Comparison of ENCODE assay signal across 1 cellular context in the genomic region with DNA sequence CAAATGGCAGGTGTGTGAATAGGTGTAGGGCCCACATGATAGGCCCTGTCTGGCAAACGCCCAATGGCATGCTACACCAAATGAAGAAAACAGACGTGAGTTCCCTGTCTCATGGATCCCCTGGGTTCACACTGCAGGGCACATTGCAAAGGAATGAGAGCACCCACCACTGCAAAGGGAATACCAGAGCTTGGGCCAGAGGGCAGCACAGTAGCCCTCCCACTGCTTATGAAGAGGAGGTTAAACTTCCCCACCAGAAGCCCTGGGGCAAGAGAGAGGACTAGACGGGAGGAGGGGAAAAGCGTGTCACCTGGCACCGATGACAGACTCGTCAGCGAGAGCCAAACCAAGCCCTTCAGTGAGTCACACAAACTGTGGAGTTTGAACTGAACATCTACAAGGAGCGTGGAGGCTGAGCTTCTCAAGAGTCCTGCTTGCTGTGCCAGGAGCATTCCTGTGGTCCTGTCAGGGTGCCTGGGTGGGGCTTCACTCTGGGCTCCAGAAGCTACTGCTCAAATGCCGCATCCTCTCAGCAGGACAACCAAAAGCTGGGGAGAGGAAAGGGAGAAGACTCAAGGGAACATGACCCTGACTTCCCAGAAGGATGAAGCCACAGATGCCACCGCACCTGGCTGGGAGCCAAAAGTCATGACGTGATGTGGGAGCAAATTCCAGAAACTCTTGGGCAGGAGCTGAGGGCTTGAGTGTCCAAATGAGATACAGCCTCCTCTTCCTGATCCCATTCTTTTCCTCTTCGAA.
A peak's percentile ranks its signal among the peaks of the same experiment; 100 is the strongest.
TF ChIP-seq lines count a peak whose summit lies in the region.

No MANE protein-coding gene starts in this region.

TF ChIP-seq in HEK293, 187 proteins besides CTCF, POLR2A, EP300 and RAD21 (continued from another document and continues in another):
- TF ChIP-seq ZNF670 (tag by site-specific recombination; IDR thresholded peaks at IDR 0.05; ENCODE audit: low read depth) (no peak), KLF16 (tag by site-specific recombination; IDR thresholded peaks at IDR 0.05) (no peak; the same call in 1 of the 2 replicates), ZNF24 (tag by site-specific recombination; IDR thresholded peaks at IDR 0.05) (peak; percentile 95), TRIM28 (IDR thresholded peaks at IDR 0.05; ENCODE audit: borderline replicate concordance, low read length) (no peak), ZNF223 (tag by site-specific recombination; IDR thresholded peaks at IDR 0.05) (no peak), ZNF624 (tag by site-specific recombination; IDR thresholded peaks at IDR 0.05) (no peak), ZNF2 (tag by site-specific recombination; IDR thresholded peaks at IDR 0.05) (no peak; the same call in 1 of the 2 replicates), ZNF239 (tag by site-specific recombination; IDR thresholded peaks at IDR 0.05) (no peak), ZIC2 (tag by site-specific recombination; IDR thresholded peaks at IDR 0.05) (peak; percentile 96), SCRT2 (tag by site-specific recombination; IDR thresholded peaks at IDR 0.05) (peak; percentile 98), ZNF660 (tag by site-specific recombination; IDR thresholded peaks at IDR 0.05) (peak; percentile 100), ZBTB1 (tag by site-specific recombination; IDR thresholded peaks at IDR 0.05) (no peak), SETDB1 (IDR thresholded peaks at IDR 0.05; ENCODE audit: insufficient read length, low read length) (no peak), PRDM1 (tag by site-specific recombination; IDR thresholded peaks at IDR 0.05) (peak; percentile 75), ZNF626 (tag by site-specific recombination; IDR thresholded peaks at IDR 0.05) (no peak), ZNF350 (tag by site-specific recombination; IDR thresholded peaks at IDR 0.05) (no peak), ZNF10 (tag by site-specific recombination; IDR thresholded peaks at IDR 0.05) (peak; percentile 41; the same call in 1 of the 2 replicates), ZNF585B (tag by site-specific recombination; IDR thresholded peaks at IDR 0.05) (no peak)
- TF ChIP-seq, protein P1, sequence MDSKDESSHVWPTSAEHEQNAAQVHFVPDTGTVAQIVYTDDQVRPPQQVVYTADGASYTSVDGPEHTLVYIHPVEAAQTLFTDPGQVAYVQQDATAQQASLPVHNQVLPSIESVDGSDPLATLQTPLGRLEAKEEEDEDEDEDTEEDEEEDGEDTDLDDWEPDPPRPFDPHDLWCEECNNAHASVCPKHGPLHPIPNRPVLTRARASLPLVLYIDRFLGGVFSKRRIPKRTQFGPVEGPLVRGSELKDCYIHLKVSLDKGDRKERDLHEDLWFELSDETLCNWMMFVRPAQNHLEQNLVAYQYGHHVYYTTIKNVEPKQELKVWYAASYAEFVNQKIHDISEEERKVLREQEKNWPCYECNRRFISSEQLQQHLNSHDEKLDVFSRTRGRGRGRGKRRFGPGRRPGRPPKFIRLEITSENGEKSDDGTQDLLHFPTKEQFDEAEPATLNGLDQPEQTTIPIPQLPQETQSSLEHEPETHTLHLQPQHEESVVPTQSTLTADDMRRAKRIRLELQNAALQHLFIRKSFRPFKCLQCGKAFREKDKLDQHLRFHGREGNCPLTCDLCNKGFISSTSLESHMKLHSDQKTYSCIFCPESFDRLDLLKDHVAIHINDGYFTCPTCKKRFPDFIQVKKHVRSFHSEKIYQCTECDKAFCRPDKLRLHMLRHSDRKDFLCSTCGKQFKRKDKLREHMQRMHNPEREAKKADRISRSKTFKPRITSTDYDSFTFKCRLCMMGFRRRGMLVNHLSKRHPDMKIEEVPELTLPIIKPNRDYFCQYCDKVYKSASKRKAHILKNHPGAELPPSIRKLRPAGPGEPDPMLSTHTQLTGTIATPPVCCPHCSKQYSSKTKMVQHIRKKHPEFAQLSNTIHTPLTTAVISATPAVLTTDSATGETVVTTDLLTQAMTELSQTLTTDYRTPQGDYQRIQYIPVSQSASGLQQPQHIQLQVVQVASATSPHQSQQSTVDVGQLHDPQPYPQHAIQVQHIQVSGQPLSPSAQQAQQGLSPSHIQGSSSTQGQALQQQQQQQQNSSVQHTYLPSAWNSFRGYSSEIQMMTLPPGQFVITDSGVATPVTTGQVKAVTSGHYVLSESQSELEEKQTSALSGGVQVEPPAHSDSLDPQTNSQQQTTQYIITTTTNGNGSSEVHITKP (tag by site-specific recombination; IDR thresholded peaks at IDR 0.05) = peak; percentile 88
- TF ChIP-seq, protein P2, sequence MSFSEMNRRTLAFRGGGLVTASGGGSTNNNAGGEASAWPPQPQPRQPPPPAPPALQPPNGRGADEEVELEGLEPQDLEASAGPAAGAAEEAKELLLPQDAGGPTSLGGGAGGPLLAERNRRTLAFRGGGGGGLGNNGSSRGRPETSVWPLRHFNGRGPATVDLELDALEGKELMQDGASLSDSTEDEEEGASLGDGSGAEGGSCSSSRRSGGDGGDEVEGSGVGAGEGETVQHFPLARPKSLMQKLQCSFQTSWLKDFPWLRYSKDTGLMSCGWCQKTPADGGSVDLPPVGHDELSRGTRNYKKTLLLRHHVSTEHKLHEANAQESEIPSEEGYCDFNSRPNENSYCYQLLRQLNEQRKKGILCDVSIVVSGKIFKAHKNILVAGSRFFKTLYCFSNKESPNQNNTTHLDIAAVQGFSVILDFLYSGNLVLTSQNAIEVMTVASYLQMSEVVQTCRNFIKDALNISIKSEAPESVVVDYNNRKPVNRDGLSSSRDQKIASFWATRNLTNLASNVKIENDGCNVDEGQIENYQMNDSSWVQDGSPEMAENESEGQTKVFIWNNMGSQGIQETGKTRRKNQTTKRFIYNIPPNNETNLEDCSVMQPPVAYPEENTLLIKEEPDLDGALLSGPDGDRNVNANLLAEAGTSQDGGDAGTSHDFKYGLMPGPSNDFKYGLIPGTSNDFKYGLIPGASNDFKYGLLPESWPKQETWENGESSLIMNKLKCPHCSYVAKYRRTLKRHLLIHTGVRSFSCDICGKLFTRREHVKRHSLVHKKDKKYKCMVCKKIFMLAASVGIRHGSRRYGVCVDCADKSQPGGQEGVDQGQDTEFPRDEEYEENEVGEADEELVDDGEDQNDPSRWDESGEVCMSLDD (tag by site-specific recombination; IDR thresholded peaks at IDR 0.05) = no peak; the same call in 1 of the 2 replicates
- TF ChIP-seq, protein P3, sequence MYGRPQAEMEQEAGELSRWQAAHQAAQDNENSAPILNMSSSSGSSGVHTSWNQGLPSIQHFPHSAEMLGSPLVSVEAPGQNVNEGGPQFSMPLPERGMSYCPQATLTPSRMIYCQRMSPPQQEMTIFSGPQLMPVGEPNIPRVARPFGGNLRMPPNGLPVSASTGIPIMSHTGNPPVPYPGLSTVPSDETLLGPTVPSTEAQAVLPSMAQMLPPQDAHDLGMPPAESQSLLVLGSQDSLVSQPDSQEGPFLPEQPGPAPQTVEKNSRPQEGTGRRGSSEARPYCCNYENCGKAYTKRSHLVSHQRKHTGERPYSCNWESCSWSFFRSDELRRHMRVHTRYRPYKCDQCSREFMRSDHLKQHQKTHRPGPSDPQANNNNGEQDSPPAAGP (tag by site-specific recombination; IDR thresholded peaks at IDR 0.05) = peak; percentile 91; the same call in 1 of the 2 replicates
- TF ChIP-seq, protein P4, sequence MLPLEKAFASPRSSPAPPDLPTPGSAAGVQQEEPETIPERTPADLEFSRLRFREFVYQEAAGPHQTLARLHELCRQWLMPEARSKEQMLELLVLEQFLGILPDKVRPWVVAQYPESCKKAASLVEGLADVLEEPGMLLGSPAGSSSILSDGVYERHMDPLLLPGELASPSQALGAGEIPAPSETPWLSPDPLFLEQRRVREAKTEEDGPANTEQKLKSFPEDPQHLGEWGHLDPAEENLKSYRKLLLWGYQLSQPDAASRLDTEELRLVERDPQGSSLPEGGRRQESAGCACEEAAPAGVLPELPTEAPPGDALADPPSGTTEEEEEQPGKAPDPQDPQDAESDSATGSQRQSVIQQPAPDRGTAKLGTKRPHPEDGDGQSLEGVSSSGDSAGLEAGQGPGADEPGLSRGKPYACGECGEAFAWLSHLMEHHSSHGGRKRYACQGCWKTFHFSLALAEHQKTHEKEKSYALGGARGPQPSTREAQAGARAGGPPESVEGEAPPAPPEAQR (tag by site-specific recombination; IDR thresholded peaks at IDR 0.05) = no peak
- TF ChIP-seq, protein P5, sequence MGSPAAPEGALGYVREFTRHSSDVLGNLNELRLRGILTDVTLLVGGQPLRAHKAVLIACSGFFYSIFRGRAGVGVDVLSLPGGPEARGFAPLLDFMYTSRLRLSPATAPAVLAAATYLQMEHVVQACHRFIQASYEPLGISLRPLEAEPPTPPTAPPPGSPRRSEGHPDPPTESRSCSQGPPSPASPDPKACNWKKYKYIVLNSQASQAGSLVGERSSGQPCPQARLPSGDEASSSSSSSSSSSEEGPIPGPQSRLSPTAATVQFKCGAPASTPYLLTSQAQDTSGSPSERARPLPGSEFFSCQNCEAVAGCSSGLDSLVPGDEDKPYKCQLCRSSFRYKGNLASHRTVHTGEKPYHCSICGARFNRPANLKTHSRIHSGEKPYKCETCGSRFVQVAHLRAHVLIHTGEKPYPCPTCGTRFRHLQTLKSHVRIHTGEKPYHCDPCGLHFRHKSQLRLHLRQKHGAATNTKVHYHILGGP (tag by site-specific recombination; IDR thresholded peaks at IDR 0.05) = no peak
- TF ChIP-seq, protein P6, sequence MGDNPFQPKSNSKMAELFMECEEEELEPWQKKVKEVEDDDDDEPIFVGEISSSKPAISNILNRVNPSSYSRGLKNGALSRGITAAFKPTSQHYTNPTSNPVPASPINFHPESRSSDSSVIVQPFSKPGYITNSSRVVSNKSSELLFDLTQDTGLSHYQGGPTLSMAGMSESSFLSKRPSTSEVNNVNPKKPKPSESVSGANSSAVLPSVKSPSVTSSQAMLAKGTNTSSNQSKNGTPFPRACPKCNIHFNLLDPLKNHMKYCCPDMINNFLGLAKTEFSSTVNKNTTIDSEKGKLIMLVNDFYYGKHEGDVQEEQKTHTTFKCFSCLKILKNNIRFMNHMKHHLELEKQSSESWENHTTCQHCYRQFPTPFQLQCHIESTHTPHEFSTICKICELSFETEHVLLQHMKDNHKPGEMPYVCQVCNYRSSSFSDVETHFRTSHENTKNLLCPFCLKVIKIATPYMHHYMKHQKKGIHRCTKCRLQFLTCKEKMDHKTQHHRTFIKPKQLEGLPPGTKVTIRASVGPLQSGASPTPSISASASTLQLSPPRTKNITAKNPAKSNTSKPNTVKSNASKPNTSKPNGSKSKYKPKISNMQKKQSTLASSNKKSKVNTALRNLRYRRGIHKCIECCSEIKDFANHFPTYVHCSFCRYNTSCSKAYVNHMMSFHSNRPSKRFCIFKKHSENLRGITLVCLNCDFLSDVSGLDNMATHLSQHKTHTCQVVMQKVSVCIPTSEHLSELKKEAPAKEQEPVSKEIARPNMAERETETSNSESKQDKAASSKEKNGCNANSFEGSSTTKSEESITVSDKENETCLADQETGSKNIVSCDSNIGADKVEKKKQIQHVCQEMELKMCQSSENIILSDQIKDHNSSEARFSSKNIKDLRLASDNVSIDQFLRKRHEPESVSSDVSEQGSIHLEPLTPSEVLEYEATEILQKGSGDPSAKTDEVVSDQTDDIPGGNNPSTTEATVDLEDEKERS (tag by site-specific recombination; IDR thresholded peaks at IDR 0.05) = no peak
- TF ChIP-seq, protein P7, sequence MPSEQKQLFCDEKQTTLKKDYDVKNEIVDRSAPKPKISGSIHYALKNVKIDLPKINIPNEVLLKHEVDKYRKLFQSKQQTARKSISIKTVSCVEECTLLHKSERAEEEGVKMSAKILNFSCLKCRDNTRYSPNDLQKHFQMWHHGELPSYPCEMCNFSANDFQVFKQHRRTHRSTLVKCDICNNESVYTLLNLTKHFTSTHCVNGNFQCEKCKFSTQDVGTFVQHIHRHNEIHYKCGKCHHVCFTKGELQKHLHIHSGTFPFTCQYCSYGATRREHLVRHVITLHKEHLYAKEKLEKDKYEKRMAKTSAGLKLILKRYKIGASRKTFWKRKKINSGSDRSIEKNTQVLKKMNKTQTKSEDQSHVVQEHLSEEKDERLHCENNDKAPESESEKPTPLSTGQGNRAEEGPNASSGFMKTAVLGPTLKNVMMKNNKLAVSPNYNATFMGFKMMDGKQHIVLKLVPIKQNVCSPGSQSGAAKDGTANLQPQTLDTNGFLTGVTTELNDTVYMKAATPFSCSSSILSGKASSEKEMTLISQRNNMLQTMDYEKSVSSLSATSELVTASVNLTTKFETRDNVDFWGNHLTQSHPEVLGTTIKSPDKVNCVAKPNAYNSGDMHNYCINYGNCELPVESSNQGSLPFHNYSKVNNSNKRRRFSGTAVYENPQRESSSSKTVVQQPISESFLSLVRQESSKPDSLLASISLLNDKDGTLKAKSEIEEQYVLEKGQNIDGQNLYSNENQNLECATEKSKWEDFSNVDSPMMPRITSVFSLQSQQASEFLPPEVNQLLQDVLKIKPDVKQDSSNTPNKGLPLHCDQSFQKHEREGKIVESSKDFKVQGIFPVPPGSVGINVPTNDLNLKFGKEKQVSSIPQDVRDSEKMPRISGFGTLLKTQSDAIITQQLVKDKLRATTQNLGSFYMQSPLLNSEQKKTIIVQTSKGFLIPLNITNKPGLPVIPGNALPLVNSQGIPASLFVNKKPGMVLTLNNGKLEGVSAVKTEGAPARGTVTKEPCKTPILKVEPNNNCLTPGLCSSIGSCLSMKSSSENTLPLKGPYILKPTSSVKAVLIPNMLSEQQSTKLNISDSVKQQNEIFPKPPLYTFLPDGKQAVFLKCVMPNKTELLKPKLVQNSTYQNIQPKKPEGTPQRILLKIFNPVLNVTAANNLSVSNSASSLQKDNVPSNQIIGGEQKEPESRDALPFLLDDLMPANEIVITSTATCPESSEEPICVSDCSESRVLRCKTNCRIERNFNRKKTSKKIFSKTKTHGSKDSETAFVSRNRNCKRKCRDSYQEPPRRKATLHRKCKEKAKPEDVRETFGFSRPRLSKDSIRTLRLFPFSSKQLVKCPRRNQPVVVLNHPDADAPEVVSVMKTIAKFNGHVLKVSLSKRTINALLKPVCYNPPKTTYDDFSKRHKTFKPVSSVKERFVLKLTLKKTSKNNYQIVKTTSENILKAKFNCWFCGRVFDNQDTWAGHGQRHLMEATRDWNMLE (tag by site-specific recombination; conservative IDR thresholded peaks at IDR 0.05; ENCODE audit: low read depth) = peak; percentile 67
- TF ChIP-seq, protein P8, sequence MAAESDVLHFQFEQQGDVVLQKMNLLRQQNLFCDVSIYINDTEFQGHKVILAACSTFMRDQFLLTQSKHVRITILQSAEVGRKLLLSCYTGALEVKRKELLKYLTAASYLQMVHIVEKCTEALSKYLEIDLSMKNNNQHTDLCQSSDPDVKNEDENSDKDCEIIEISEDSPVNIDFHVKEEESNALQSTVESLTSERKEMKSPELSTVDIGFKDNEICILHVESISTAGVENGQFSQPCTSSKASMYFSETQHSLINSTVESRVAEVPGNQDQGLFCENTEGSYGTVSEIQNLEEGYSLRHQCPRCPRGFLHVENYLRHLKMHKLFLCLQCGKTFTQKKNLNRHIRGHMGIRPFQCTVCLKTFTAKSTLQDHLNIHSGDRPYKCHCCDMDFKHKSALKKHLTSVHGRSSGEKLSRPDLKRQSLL (tag by site-specific recombination; IDR thresholded peaks at IDR 0.05) = no peak
- TF ChIP-seq, protein P9, sequence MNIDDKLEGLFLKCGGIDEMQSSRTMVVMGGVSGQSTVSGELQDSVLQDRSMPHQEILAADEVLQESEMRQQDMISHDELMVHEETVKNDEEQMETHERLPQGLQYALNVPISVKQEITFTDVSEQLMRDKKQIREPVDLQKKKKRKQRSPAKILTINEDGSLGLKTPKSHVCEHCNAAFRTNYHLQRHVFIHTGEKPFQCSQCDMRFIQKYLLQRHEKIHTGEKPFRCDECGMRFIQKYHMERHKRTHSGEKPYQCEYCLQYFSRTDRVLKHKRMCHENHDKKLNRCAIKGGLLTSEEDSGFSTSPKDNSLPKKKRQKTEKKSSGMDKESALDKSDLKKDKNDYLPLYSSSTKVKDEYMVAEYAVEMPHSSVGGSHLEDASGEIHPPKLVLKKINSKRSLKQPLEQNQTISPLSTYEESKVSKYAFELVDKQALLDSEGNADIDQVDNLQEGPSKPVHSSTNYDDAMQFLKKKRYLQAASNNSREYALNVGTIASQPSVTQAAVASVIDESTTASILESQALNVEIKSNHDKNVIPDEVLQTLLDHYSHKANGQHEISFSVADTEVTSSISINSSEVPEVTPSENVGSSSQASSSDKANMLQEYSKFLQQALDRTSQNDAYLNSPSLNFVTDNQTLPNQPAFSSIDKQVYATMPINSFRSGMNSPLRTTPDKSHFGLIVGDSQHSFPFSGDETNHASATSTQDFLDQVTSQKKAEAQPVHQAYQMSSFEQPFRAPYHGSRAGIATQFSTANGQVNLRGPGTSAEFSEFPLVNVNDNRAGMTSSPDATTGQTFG (tag by site-specific recombination; IDR thresholded peaks at IDR 0.05; ENCODE audit: borderline replicate concordance) = no peak
